Comparison of ENCODE assay signal across 9 cellular contexts in genomic region chr17:11622468-11622867, GRCh38. TPM values are rescaled to one million over a fixed set of nuclear protein-coding genes. Genes with fewer than 3 reads are reported as not detected.
"Had no signal": no experiment of that assay in that cellular context is flagged by ENCODE, and none has a peak within 500 bp of the region (broad histone marks: within the 10 kb centered on the region; RNA-seq: fewer than 3 reads in every experiment).

No MANE protein-coding gene starts in this region.

- FAIRE-seq: H1, H54, HepG2, K562 had no signal

- DNase-seq: H9, HCEC 1CT had no signal

- H3K9me3 Mint-ChIP-seq: H9 had no signal

- H2AFZ ChIP-seq: GM23338 had no signal

- H3K4me2 ChIP-seq: GM23338 had no signal

- H3K4me3 ChIP-seq: GM23338, K562 had no signal

- H3K4me3 Mint-ChIP-seq: GM23338, H9 had no signal

- H3K27ac ChIP-seq: HL-60 had no signal

- H3K4me1 Mint-ChIP-seq: GM23338 had no signal

- ATAC-seq: GM23338, HepG2, K562 had no signal

- H3K27ac Mint-ChIP-seq: GM23338, H9 had no signal

RNA-seq across cellular contexts. Expression of gene DNAH9, which starts 24.2 kb away (rescaled TPM):
- total RNA-seq: GM23338, HepG2, HT1080, K562 had no signal
- polyA plus RNA-seq: GM23338, HepG2, K562 had no signal
